ENCODE assay signal across 21 cellular contexts in the genomic region with DNA sequence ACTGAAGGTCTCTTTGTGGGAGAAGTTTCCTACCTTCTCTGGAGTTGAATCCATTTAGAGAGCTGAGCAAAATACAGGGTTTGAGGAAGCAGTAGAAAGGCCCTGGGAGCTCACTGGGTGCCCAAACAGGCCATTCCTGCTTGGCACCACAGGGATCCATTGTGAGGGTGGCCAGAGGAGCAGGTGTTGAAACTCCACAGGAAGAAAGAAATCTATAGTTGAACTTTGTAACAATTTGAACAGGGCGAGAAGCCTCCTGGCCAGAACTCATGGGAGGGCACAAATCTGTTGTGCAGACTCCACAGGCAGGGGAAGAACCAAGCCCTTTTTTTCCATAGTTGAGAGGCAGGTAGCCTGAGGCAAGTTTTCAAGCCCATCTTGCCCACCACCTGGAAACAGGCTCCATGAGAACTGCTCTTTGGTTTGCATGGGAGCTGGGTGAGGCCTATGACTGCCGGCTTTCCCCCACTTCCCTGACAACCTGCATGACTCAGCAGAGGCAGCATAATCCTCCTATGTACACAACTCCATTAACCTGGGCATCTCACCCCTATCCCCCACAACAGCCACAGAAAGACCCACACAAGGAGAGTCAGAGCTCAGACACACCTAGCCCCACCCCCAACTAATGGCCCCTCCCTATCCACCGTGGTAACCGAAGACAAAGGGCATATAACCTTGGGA.
"Had no signal": no experiment of that assay in that cellular context is flagged by ENCODE, and none has a peak within 500 bp of the region (broad histone marks: within the 10 kb centered on the region; RNA-seq: fewer than 3 reads in every experiment).

No MANE protein-coding gene starts in this region.

- H3K4me3 ChIP-seq: Peyer's patch, SJSA1, SK-N-MC had no signal

- H3K27ac ChIP-seq: Peyer's patch, SJSA1, SK-N-MC had no signal

- H3K27me3 ChIP-seq: Peyer's patch, SJSA1 had no signal

- ATAC-seq: Right ventricle myocardium inferior had no signal

- H3K4me1 ChIP-seq: Peyer's patch, SJSA1 had no signal

- H3K9me3 ChIP-seq: Peyer's patch, SJSA1 had no signal

- DNase-seq: Karpas-422, KG1, MM.1S, NCI-H1092 treated with DMSO at 0.1 percent for 48 hours, NCI-H1436 treated with DMSO at 0.1 percent for 48 hours, NCI-H187, NCI-H2029, NCI-H2081 treated with DMSO at 0.1 percent for 48 hours, NCI-H2171, NCI-H226, NCI-H446, NCI-H510A, NCI-H524 treated with DMSO at 0.1 percent for 48 hours, NCI-H69, NCI-H774, Peyer's patch, SIG-M5 had no signal

- FAIRE-seq: HTR-8/SVneo had no signal

- H3K36me3 ChIP-seq: Peyer's patch, SJSA1 had no signal
